Comparison of ENCODE assay signal across 6 cellular contexts in genomic region chr5:9598329-9598728, GRCh38. TPM values are rescaled to one million over a fixed set of nuclear protein-coding genes. Genes with fewer than 3 reads are reported as not detected.
"Had no signal": no experiment of that assay in that cellular context is flagged by ENCODE, and none has a peak within 500 bp of the region (broad histone marks: within the 10 kb centered on the region; RNA-seq: fewer than 3 reads in every experiment).

No MANE protein-coding gene starts in this region.

RNA-seq across cellular contexts. Expression of gene TAS2R1, which starts 31.8 kb away (rescaled TPM):
- total RNA-seq: GM23248, H4, H7, HepG2, HT1080 had no signal
- polyA plus RNA-seq: GM23248, HepG2, IgD-negative memory B cell had no signal

RNA-seq across cellular contexts. Expression of gene SEMA5A, which starts 52.5 kb away (rescaled TPM):
- total RNA-seq: HepG2 had no signal
- polyA plus RNA-seq: IgD-negative memory B cell had no signal
